9 cellular contexts compared by ENCODE assay signal in genomic region chr13:95494082-95494681, GRCh38. TPM values are rescaled to one million over a fixed set of nuclear protein-coding genes. Genes with fewer than 3 reads are reported as not detected.
DNase-seq lines count a peak whose midpoint lies in the region; ATAC-seq and TF ChIP-seq lines count a peak whose summit lies in the region.
"Had no signal": no experiment of that assay in that cellular context is flagged by ENCODE, and none has a peak within 500 bp of the region (broad histone marks: within the 10 kb centered on the region; RNA-seq: fewer than 3 reads in every experiment).

No MANE protein-coding gene starts in this region.

- 0 out of 2 replicates have a peak, but pooled peaks cover 1% of the 10 kb centered on the region for H3K9me2 ChIP-seq in GM23338 (ENCODE audit: insufficient read depth)

- H3K4me2 ChIP-seq in GM23338: no peak overlapping the region

- H3K27me3 ChIP-seq in GM23338 (ENCODE audit: insufficient read depth) (no peaks in the 10 kb centered on the region), tibial nerve (no peaks in the 10 kb centered on the region)

- no peak overlapping the region for H3K4me3 ChIP-seq in GM23338
- no peak overlapping the region for H3K4me3 ChIP-seq in WI38 (ENCODE audit: low read depth, low read length)
- no peak overlapping the region for H3K4me3 ChIP-seq in tibial nerve

- no peak overlapping the region for H3K27ac Mint-ChIP-seq in GM23338
- H3K27ac Mint-ChIP-seq in activated CD4-positive, alpha-beta memory T cell treated with anti-CD3 and anti-CD28 coated beads for 36 hours: no peak overlapping the region
- no peak overlapping the region for H3K27ac Mint-ChIP-seq in activated T-helper 1 cell treated with anti-CD3 and anti-CD28 coated beads, Interleukin-12 subunit alpha, Interleukin-12 subunit beta, Interleukin-2, Interleukin-4 antibody, amounts not matched to agents 30 ng/mL and 10 ng/mL and 1 ng/mL, durations not matched to agents 14 hours and 24 hours and 36 hours
- H3K27ac Mint-ChIP-seq: activated T-cell treated with anti-CD3 and anti-CD28 coated beads, Interleukin-2, amount 50 U/mL, for 72 hours had no signal

- TF ChIP-seq POLR2A in tibial nerve (IDR thresholded peaks at IDR 0.05): no peak

- H3K9me3 Mint-ChIP-seq in GM23338: peaks cover 8% of the 10 kb centered on the region; the same call in 2 of the 3 replicates
- peaks cover 10% of the 10 kb centered on the region for H3K9me3 Mint-ChIP-seq in activated CD4-positive, alpha-beta memory T cell treated with anti-CD3 and anti-CD28 coated beads for 36 hours
- H3K9me3 Mint-ChIP-seq in activated T-helper 1 cell treated with anti-CD3 and anti-CD28 coated beads, Interleukin-12 subunit alpha, Interleukin-12 subunit beta, Interleukin-2, Interleukin-4 antibody, amounts not matched to agents 30 ng/mL and 10 ng/mL and 1 ng/mL, durations not matched to agents 14 hours and 24 hours and 36 hours: no peaks in the 10 kb centered on the region

- no peak overlapping the region for H3K4me3 Mint-ChIP-seq in GM23338
- no peak overlapping the region for H3K4me3 Mint-ChIP-seq in activated CD4-positive, alpha-beta memory T cell treated with anti-CD3 and anti-CD28 coated beads for 36 hours
- no peak overlapping the region for H3K4me3 Mint-ChIP-seq in activated T-helper 1 cell treated with anti-CD3 and anti-CD28 coated beads, Interleukin-12 subunit alpha, Interleukin-12 subunit beta, Interleukin-2, Interleukin-4 antibody, amounts not matched to agents 30 ng/mL and 10 ng/mL and 1 ng/mL, durations not matched to agents 14 hours and 24 hours and 36 hours
- H3K4me3 Mint-ChIP-seq: activated T-cell treated with anti-CD3 and anti-CD28 coated beads, Interleukin-2, amount 50 U/mL, for 72 hours had no signal

- H3K4me1 Mint-ChIP-seq in GM23338: peaks cover 10% of the 10 kb centered on the region; the same call in 2 of the 3 replicates
- no peaks in the 10 kb centered on the region for H3K4me1 Mint-ChIP-seq in activated CD4-positive, alpha-beta memory T cell treated with anti-CD3 and anti-CD28 coated beads for 36 hours (ENCODE audit: low read depth)
- peaks cover 3% of the 10 kb centered on the region for H3K4me1 Mint-ChIP-seq in activated T-helper 1 cell treated with anti-CD3 and anti-CD28 coated beads, Interleukin-12 subunit alpha, Interleukin-12 subunit beta, Interleukin-2, Interleukin-4 antibody, amounts not matched to agents 30 ng/mL and 10 ng/mL and 1 ng/mL, durations not matched to agents 14 hours and 24 hours and 36 hours (ENCODE audit: low read depth)

- H2AFZ ChIP-seq in GM23338: no peak overlapping the region

- peaks cover 2% of the 10 kb centered on the region for H3K27me3 Mint-ChIP-seq in GM23338 (ENCODE audit: insufficient read depth, low read depth, poor library complexity)
- peaks cover 18% of the 10 kb centered on the region for H3K27me3 Mint-ChIP-seq in activated CD4-positive, alpha-beta memory T cell treated with anti-CD3 and anti-CD28 coated beads for 36 hours
- H3K27me3 Mint-ChIP-seq in activated T-helper 1 cell treated with anti-CD3 and anti-CD28 coated beads, Interleukin-12 subunit alpha, Interleukin-12 subunit beta, Interleukin-2, Interleukin-4 antibody, amounts not matched to agents 30 ng/mL and 10 ng/mL and 1 ng/mL, durations not matched to agents 14 hours and 24 hours and 36 hours (ENCODE audit: insufficient read depth): peaks cover 13% of the 10 kb centered on the region

- DNase-seq in EL (peak; percentile 48), GM23338 (ENCODE audit: low spot score) (peak; percentile 77), NCI-H2029 treated with DMSO at 0.1 percent for 48 hours (lab: John Stamatoyannopoulos, UW) (peak; percentile 35), hepatic stellate cell (ENCODE audit: low spot score) (peak; percentile 43), tibial nerve (ENCODE audit: low spot score in 2 of 2) (peak in 1 of 2 donors; percentile 39)
- DNase-seq in activated CD4-positive, alpha-beta memory T cell treated with anti-CD3 and anti-CD28 coated beads for 36 hours: no peak
- DNase-seq in activated T-helper 1 cell treated with anti-CD3 and anti-CD28 coated beads, Interleukin-12 subunit alpha, Interleukin-12 subunit beta, Interleukin-2, Interleukin-4 antibody, amounts not matched to agents 30 ng/mL and 10 ng/mL and 1 ng/mL, durations not matched to agents 14 hours and 24 hours and 36 hours (ENCODE audit: low spot score): no peak

- TF ChIP-seq EP300 in tibial nerve (IDR thresholded peaks at IDR 0.05): no peak

- H3K27ac ChIP-seq in GM23338 (ENCODE audit: low read depth) (no peak overlapping the region), tibial nerve (no peak overlapping the region)

- H4K20me1 ChIP-seq in GM23338 (replicated peaks; ENCODE audit: insufficient read depth): no peaks in the 10 kb centered on the region

- peak; percentile 74 to 79 for TF ChIP-seq CTCF in GM23338 (conservative IDR thresholded peaks at IDR 0.05; ENCODE audit: low read depth in 2 of 2)
- peak; percentile 61; the same call in 1 of the 2 replicates for TF ChIP-seq CTCF in WI38 (IDR thresholded peaks at IDR 0.05; ENCODE audit: low read depth, low read length)
- peak in 4 of 5 experiments; percentile 35 to 51 (median 42) for TF ChIP-seq CTCF in tibial nerve (IDR thresholded peaks at IDR 0.05)

- H3K4me1 ChIP-seq in GM23338 (ENCODE audit: insufficient read depth) (no peaks in the 10 kb centered on the region), tibial nerve (no peaks in the 10 kb centered on the region)

- POLR2A ChIA-PET in activated CD4-positive, alpha-beta memory T cell treated with anti-CD3 and anti-CD28 coated beads for 36 hours (lab: Charles Lee): no interaction called here

- CTCF ChIA-PET in activated CD4-positive, alpha-beta memory T cell treated with anti-CD3 and anti-CD28 coated beads for 36 hours (lab: Charles Lee): interaction anchor here (1.0 to 5.7 kb wide), 5 partner anchors 9 to 339 kb away, joined by 3 to 37 read pairs (median 4); no protein-coding TSS in a partner anchor

- no peaks in the 10 kb centered on the region for H3K36me3 Mint-ChIP-seq in GM23338 (ENCODE audit: low read depth)
- no peaks in the 10 kb centered on the region for H3K36me3 Mint-ChIP-seq in activated CD4-positive, alpha-beta memory T cell treated with anti-CD3 and anti-CD28 coated beads for 36 hours
- no peaks in the 10 kb centered on the region for H3K36me3 Mint-ChIP-seq in activated T-helper 1 cell treated with anti-CD3 and anti-CD28 coated beads, Interleukin-12 subunit alpha, Interleukin-12 subunit beta, Interleukin-2, Interleukin-4 antibody, amounts not matched to agents 30 ng/mL and 10 ng/mL and 1 ng/mL, durations not matched to agents 14 hours and 24 hours and 36 hours (ENCODE audit: low read depth)

- ATAC-seq in GM23338: no peak; the same call in 2 of the 3 replicates
- ATAC-seq: activated T-cell treated with anti-CD3 and anti-CD28 coated beads, Interleukin-2, amount 50 U/mL, for 72 hours had no signal

- H3F3A ChIP-seq in GM23338 (replicated peaks; ENCODE audit: low read depth): no peaks in the 10 kb centered on the region

- peaks cover 0 to 19% (median 0%) of the 10 kb centered on the region in 4 donors for H3K9me3 ChIP-seq in tibial nerve

- H3K36me3 ChIP-seq in GM23338 (ENCODE audit: insufficient read depth) (no peaks in the 10 kb centered on the region), tibial nerve (no peaks in the 10 kb centered on the region)

- 52 to 55% methylated on average over 7 of the region's 7 CpGs for WGBS in tibial nerve, 2 donors

- no peaks in the 10 kb centered on the region for H3K79me2 ChIP-seq in GM23338 (replicated peaks; ENCODE audit: insufficient read depth)

- intact Hi-C loops in activated CD4-positive, alpha-beta memory T cell treated with anti-CD3 and anti-CD28 coated beads for 36 hours (cut with micrococcal nuclease): loop anchor here (1.0 to 5.0 kb wide), 2 partner anchors 168 to 340 kb away; no protein-coding TSS in a partner anchor
- intact Hi-C loops in activated T-helper 1 cell treated with anti-CD3 and anti-CD28 coated beads, Interleukin-12 subunit alpha, Interleukin-12 subunit beta, Interleukin-2, Interleukin-4 antibody, amounts not matched to agents 30 ng/mL and 10 ng/mL and 1 ng/mL, durations not matched to agents 14 hours and 24 hours and 36 hours (cut with micrococcal nuclease): loop anchor here (1.0 kb wide), 1 partner anchor 340 kb away; no protein-coding TSS in a partner anchor

TF ChIP-seq in GM23338, 12 proteins besides CTCF, POLR2A, EP300 and RAD21 (continues in another document):
- TF ChIP-seq ZNF331 (CRISPR knock-in tag; IDR thresholded peaks at IDR 0.05; ENCODE audit: low read depth): no peak
- no peak for TF ChIP-seq ETS1 (IDR thresholded peaks at IDR 0.05)
- no peak for TF ChIP-seq POLR2AphosphoS5 (IDR thresholded peaks at IDR 0.05; ENCODE audit: low read depth)

RNA-seq across cellular contexts. Expression of gene CLDN10, which starts 58.3 kb away (rescaled TPM):
- 34.7 and 35.7 TPM in 2 replicates for total RNA-seq in GM23338 (2014; rRNA removed; shearing (Covaris generic))
- 65.9 and 69.1 TPM in 2 replicates for polyA plus RNA-seq in GM23338 (2016; fragmentation: Nextera tagmentation; extraction: Ambion mirVana)
- under 1 TPM in 1 of 4 donors, not detected in 3; 0.44 TPM for total RNA-seq in tibial nerve
- not detected for total RNA-seq in activated CD4-positive, alpha-beta memory T cell treated with anti-CD3 and anti-CD28 coated beads for 36 hours
- total RNA-seq in activated T-helper 1 cell treated with anti-CD3 and anti-CD28 coated beads, Interleukin-12 subunit alpha, Interleukin-12 subunit beta, Interleukin-2, Interleukin-4 antibody, amounts not matched to agents 30 ng/mL and 10 ng/mL and 1 ng/mL, durations not matched to agents 14 hours and 24 hours and 36 hours: not detected in 2 replicates
- total RNA-seq: activated T-cell treated with anti-CD3 and anti-CD28 coated beads, Interleukin-2, amount 50 U/mL, for 72 hours had no signal

Comparison
In these comparisons a context has a peak if more than half of its experiments do, and no peak if none do; other contexts are left out.
1. DNase-seq: peak in EL (single experiment), GM23338 (single experiment), NCI-H2029 treated with DMSO at 0.1 percent for 48 hours (single experiment) and hepatic stellate cell (single experiment); none in activated CD4-positive, alpha-beta memory T cell treated with anti-CD3 and anti-CD28 coated beads for 36 hours (single experiment) and activated T-helper 1 cell treated with anti-CD3 and anti-CD28 coated beads, Interleukin-12 subunit alpha, Interleukin-12 subunit beta, Interleukin-2, Interleukin-4 antibody, amounts not matched to agents 30 ng/mL and 10 ng/mL and 1 ng/mL, durations not matched to agents 14 hours and 24 hours and 36 hours (single experiment).
2. RNA of gene CLDN10, which starts 58.3 kb away (total RNA-seq): 34.7 to 35.7 TPM in GM23338; 0.44 TPM in tibial nerve, not detected in activated CD4-positive, alpha-beta memory T cell treated with anti-CD3 and anti-CD28 coated beads for 36 hours and not detected in activated T-helper 1 cell treated with anti-CD3 and anti-CD28 coated beads, Interleukin-12 subunit alpha, Interleukin-12 subunit beta, Interleukin-2, Interleukin-4 antibody, amounts not matched to agents 30 ng/mL and 10 ng/mL and 1 ng/mL, durations not matched to agents 14 hours and 24 hours and 36 hours; every median in the first group is over 10 times any median in the second.
3. Peak in every context shown above with its lines, with median percentiles within 50 percentile points of each other: CTCF ChIP-seq.